In genomic region chr13:22926176-22927007, GRCh38 we compare ENCODE assay signal across 8 cellular contexts.
DNase-seq lines count a peak whose midpoint lies in the region; ATAC-seq and TF ChIP-seq lines count a peak whose summit lies in the region.

No MANE protein-coding gene starts in this region.

- H3K9me3 ChIP-seq in muscle layer of colon (ENCODE audit: low read length) = no peaks in the 10 kb centered on the region

- TF ChIP-seq CTCF in endothelial cell (IDR thresholded peaks at IDR 0.05; ENCODE audit: unreplicated experiment) = no peak

- H3K4me3 ChIP-seq in muscle layer of colon (ENCODE audit: low read depth in 1 of 2, low read length in 2 of 2) = peak overlapping the region; percentile 32 to 58

- peak overlapping the region; percentile 67 for H3K4me3 Mint-ChIP-seq in endothelial cell (ENCODE audit: unreplicated experiment)

- peak; percentile 43 for ATAC-seq in HG02642 (IDR thresholded peaks at IDR 0.05; ENCODE audit: poor library complexity, unreplicated experiment)

- DNase-seq in AG08395 (ENCODE audit: low spot score) (peak; percentile 25), endothelial cell (ENCODE audit: low spot score) (peak; percentile 22), T-helper 9 cell (no peak), SKM-1 treated with dmso at 0.1 percent for 144 hours (lab: John Stamatoyannopoulos, UW; ENCODE audit: unreplicated experiment) (no peak), NCI-H1105 (lab: John Stamatoyannopoulos, UW) (no peak)
- no peak for DNase-seq in activated effector memory CD4-positive, alpha-beta T cell treated with Interleukin-2 at 50 U/mL for 16 hours

- H3K36me3 ChIP-seq in muscle layer of colon (ENCODE audit: insufficient read depth, low read length) = no peaks in the 10 kb centered on the region

- no peaks in the 10 kb centered on the region for H3K27me3 ChIP-seq in muscle layer of colon (ENCODE audit: control insufficient read depth in 1 of 2, insufficient read depth in 2 of 2, low read length in 2 of 2)

- peak overlapping the region; percentile 75 for H3K27ac ChIP-seq in muscle layer of colon (ENCODE audit: low read depth, low read length)

- H3K27me3 Mint-ChIP-seq in endothelial cell (ENCODE audit: unreplicated experiment) = peaks cover 13% of the 10 kb centered on the region

- H3K36me3 Mint-ChIP-seq in endothelial cell (ENCODE audit: low read depth, unreplicated experiment) = peaks cover 4% of the 10 kb centered on the region

- peaks cover 8% of the 10 kb centered on the region for H3K4me1 Mint-ChIP-seq in endothelial cell (ENCODE audit: unreplicated experiment)

- H3K27ac Mint-ChIP-seq in endothelial cell (ENCODE audit: unreplicated experiment) = no peak overlapping the region

- no peaks in the 10 kb centered on the region for H3K9me3 Mint-ChIP-seq in endothelial cell (ENCODE audit: unreplicated experiment)

- no peak overlapping the region for H3K9ac ChIP-seq in muscle layer of colon (ENCODE audit: low read length)

- peaks cover 9% of the 10 kb centered on the region for H3K4me1 ChIP-seq in muscle layer of colon (ENCODE audit: insufficient read depth, low read length)

Comparison
In these comparisons a context has a peak if more than half of its experiments do, and no peak if none do; other contexts are left out.
1. DNase-seq: peak in AG08395 (single experiment) and endothelial cell (single experiment); none in T-helper 9 cell (single experiment), SKM-1 treated with dmso at 0.1 percent for 144 hours (single experiment), activated effector memory CD4-positive, alpha-beta T cell treated with Interleukin-2 at 50 U/mL for 16 hours (single experiment) and NCI-H1105 (single experiment).